Comparison of ENCODE assay signal across 13 cellular contexts in the genomic region with DNA sequence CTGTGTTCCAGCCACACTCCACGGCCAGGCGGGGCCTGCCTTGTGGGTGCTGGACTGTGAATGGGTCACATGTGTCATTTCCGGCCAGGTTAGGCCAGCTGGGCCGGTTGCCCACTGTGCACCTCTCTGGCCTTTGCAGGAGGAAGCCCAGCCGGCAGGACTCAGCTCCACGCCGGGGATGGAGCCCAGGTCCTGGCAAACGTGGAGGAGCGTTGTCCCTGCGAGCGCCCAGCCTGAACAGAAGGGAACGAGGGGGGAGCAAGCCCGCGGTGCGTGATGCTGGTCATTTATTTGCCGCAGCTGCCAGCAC.
A peak's percentile ranks its signal among the peaks of the same experiment; 100 is the strongest.
DNase-seq lines count a peak whose midpoint lies in the region; ATAC-seq, FAIRE-seq and TF ChIP-seq lines count a peak whose summit lies in the region.
"Had no signal": no experiment of that assay in that cellular context is flagged by ENCODE, and none has a peak within 500 bp of the region (broad histone marks: within the 10 kb centered on the region; RNA-seq: fewer than 3 reads in every experiment).

No MANE protein-coding gene starts in this region.

- peak; percentile 56 for DNase-seq in RWPE2 (ENCODE audit: low spot score)
- DNase-seq in lung microvascular endothelial cell (ENCODE audit: low read depth in 2 of 2) = peak; percentile 57 to 59
- no peak for DNase-seq in GM19239 (ENCODE audit: insufficient read length, low spot score)
- DNase-seq in amygdala (lab: John Stamatoyannopoulos, UW) = no peak
- DNase-seq: activated CD4-positive, alpha-beta memory T cell treated with anti-CD3 and anti-CD28 coated beads, Interleukin-2, amount 10 ng/mL, durations not matched to agents 7 days and 5 days; CD4-positive, CD25-positive, alpha-beta regulatory T cell; NCI-H748 treated with DMSO at 0.1 percent for 48 hours; stimulated activated CD8-positive, alpha-beta memory T cell treated with anti-CD3 and anti-CD28 coated beads, Interleukin-4, amount 100 ng/mL, for 48 hours had no signal

- H3K4me3 ChIP-seq in RWPE2 (ENCODE audit: severe bottlenecking) (no peak overlapping the region), subcutaneous abdominal adipose tissue (ENCODE audit: low read depth in 1 of 5, low read length in 5 of 5) (peak overlapping the region in 3 of 5 donors; percentile 17 to 27 (median 24))

- H3K9me3 ChIP-seq in RWPE2 (ENCODE audit: severe bottlenecking) = no peaks in the 10 kb centered on the region
- peaks cover 0 to 4% (median 0%) of the 10 kb centered on the region in 5 donors for H3K9me3 ChIP-seq in subcutaneous abdominal adipose tissue (ENCODE audit: control insufficient read depth in 5 of 5, low read length in 5 of 5)

- H3K27ac ChIP-seq in RWPE2 (ENCODE audit: poor library complexity, severe bottlenecking) (no peak overlapping the region), subcutaneous abdominal adipose tissue (ENCODE audit: low read depth, low read length) (peak overlapping the region; percentile 86)

- no peak for ATAC-seq in RWPE2 (ENCODE audit: low read depth)
- peak; percentile 10 for ATAC-seq in esophagus mucosa
- no peak for ATAC-seq in GM19324 (IDR thresholded peaks at IDR 0.05; ENCODE audit: low FRiP score, unreplicated experiment)
- ATAC-seq in HG03045 (IDR thresholded peaks at IDR 0.05; ENCODE audit: unreplicated experiment) = no peak

- no peak for FAIRE-seq in GM19239 (lab: Jason Lieb, UNC)
- FAIRE-seq: GM12891 had no signal

- H3K27me3 ChIP-seq in RWPE2 (ENCODE audit: insufficient read depth, poor library complexity, severe bottlenecking) (no peaks in the 10 kb centered on the region), subcutaneous abdominal adipose tissue (ENCODE audit: control insufficient read depth in 5 of 5, insufficient read depth in 4 of 5, low read length in 5 of 5) (peaks cover 0 to 3% (median 0%) of the 10 kb centered on the region in 5 donors)

- H3K9ac ChIP-seq in subcutaneous abdominal adipose tissue (ENCODE audit: low read length in 5 of 5) = no peak overlapping the region

- H3K36me3 ChIP-seq in RWPE2 (ENCODE audit: low read depth) (no peaks in the 10 kb centered on the region), subcutaneous abdominal adipose tissue (ENCODE audit: control insufficient read depth in 5 of 5, insufficient read depth in 5 of 5, low read length in 5 of 5) (no peaks in the 10 kb centered on the region)

- peaks cover 22% of the 10 kb centered on the region for H3K4me1 ChIP-seq in RWPE2 (ENCODE audit: insufficient read depth, poor library complexity, severe bottlenecking)
- peaks cover 11 to 34% (median 29%) of the 10 kb centered on the region in 5 donors for H3K4me1 ChIP-seq in subcutaneous abdominal adipose tissue (ENCODE audit: control insufficient read depth in 5 of 5, insufficient read depth in 5 of 5, low read length in 5 of 5)

- TF ChIP-seq CTCF in RWPE2 (IDR thresholded peaks at IDR 0.05; ENCODE audit: poor library complexity, severe bottlenecking) = no peak

Comparison
In these comparisons a context has a peak if more than half of its experiments do, and no peak if none do; other contexts are left out.
1. DNase-seq: peak in RWPE2 (single experiment) and lung microvascular endothelial cell (2 of 2); none in GM19239 (single experiment) and amygdala (0 of 56).